In the genomic region with DNA sequence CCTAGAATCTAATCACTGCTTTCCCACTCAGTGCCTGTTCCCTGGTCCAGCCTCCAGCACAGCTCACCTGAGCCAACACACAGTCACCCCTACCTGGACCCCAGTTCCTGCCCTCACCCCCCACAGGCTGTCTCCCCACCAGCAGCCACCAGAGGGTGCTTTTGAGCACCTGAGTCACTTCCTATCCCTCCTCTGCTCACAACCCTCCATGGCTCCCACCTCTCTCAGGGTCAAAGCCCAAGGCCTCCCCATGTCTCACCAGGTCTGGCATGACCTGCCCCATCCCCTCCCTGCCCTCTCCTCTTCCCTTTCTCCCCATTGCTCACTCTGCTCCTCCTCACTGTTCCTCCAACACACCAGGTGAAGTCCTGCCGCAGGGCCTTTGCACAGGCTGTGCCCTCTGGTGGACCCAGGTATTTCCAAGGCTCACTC, we compare ENCODE assay signal across 8 cellular contexts. TPM values are rescaled to one million over a fixed set of nuclear protein-coding genes. Genes with fewer than 3 reads are reported as not detected.
DNase-seq lines count a peak whose midpoint lies in the region; ATAC-seq and TF ChIP-seq lines count a peak whose summit lies in the region.

No MANE protein-coding gene starts in this region.

- no peak overlapping the region for H3K4me3 ChIP-seq in left ventricle myocardium inferior

- H3K27me3 ChIP-seq in left ventricle myocardium inferior (ENCODE audit: low read depth) = no peaks in the 10 kb centered on the region

- no peaks in the 10 kb centered on the region for H3K9me3 Mint-ChIP-seq in activated T-helper 17 cell treated with anti-CD3 and anti-CD28 coated beads, Interleukin-2, amount 50 U/mL, for 72 hours

- peaks cover 5% of the 10 kb centered on the region for H3K4me1 Mint-ChIP-seq in activated T-helper 17 cell treated with anti-CD3 and anti-CD28 coated beads, Interleukin-2, amount 50 U/mL, for 72 hours

- no peaks in the 10 kb centered on the region for H3K9me3 ChIP-seq in left ventricle myocardium inferior (replicated peaks)

- DNase-seq in EH (ENCODE audit: low read depth) = peak; percentile 29
- peak; percentile 61 for DNase-seq in NCI-H69 (lab: John Stamatoyannopoulos, UW)
- no peak for DNase-seq in left ventricle myocardium inferior
- peak; percentile 35 to 49 (median 42) for DNase-seq in stimulated activated CD4-positive, alpha-beta T cell treated with anti-CD3 and anti-CD28 coated beads, TNF-alpha, amount 100 ng/mL, for 4 hours (ENCODE audit: low read depth in 3 of 3)
- no peak for DNase-seq in A172 (ENCODE audit: low spot score)
- no peak for DNase-seq in NCI-H128 (lab: John Stamatoyannopoulos, UW; ENCODE audit: unreplicated experiment)

- ATAC-seq in activated T-helper 17 cell treated with anti-CD3 and anti-CD28 coated beads, Interleukin-2, amount 50 U/mL, for 72 hours (replicated peaks) = peak; percentile 90
- no peak for ATAC-seq in GM19397 (IDR thresholded peaks at IDR 0.05; ENCODE audit: unreplicated experiment)

- no peaks in the 10 kb centered on the region for H3K36me3 ChIP-seq in left ventricle myocardium inferior

- H3K36me3 Mint-ChIP-seq in activated T-helper 17 cell treated with anti-CD3 and anti-CD28 coated beads, Interleukin-2, amount 50 U/mL, for 72 hours (ENCODE audit: low read depth) = no peaks in the 10 kb centered on the region

- H3K27ac ChIP-seq in left ventricle myocardium inferior (replicated peaks) = no peak overlapping the region

- peak; percentile 59 for TF ChIP-seq CTCF in left ventricle myocardium inferior (IDR thresholded peaks at IDR 0.05; ENCODE audit: borderline replicate concordance)

- intact Hi-C loops in left ventricle myocardium inferior (cut with micrococcal nuclease) = loop anchor here (5.0 kb wide), 1 partner anchor 72 kb away; no protein-coding TSS in a partner anchor

- peaks cover 7% of the 10 kb centered on the region for H3K27me3 Mint-ChIP-seq in activated T-helper 17 cell treated with anti-CD3 and anti-CD28 coated beads, Interleukin-2, amount 50 U/mL, for 72 hours

- no peaks in the 10 kb centered on the region for H3K4me1 ChIP-seq in left ventricle myocardium inferior

- H3K27ac Mint-ChIP-seq in activated T-helper 17 cell treated with anti-CD3 and anti-CD28 coated beads, Interleukin-2, amount 50 U/mL, for 72 hours = no peak overlapping the region

- no peak overlapping the region for H3K4me3 Mint-ChIP-seq in activated T-helper 17 cell treated with anti-CD3 and anti-CD28 coated beads, Interleukin-2, amount 50 U/mL, for 72 hours

RNA-seq across cellular contexts. Expression of gene DPP9, which starts 7.1 kb away (rescaled TPM):
- total RNA-seq in activated T-helper 17 cell treated with anti-CD3 and anti-CD28 coated beads, Interleukin-2, amount 50 U/mL, for 72 hours = 10 to 100 TPM; 52.3 to 90.9 TPM
- 52.5 TPM for total RNA-seq in left ventricle myocardium inferior
- 81.8 and 93.3 TPM in 2 replicates for total RNA-seq in A172 (2014; rRNA removed; shearing (Covaris generic))

Comparison
In these comparisons a context has a peak if more than half of its experiments do, and no peak if none do; other contexts are left out.
1. DNase-seq: peak in EH (single experiment), NCI-H69 (single experiment) and stimulated activated CD4-positive, alpha-beta T cell treated with anti-CD3 and anti-CD28 coated beads, TNF-alpha, amount 100 ng/mL, for 4 hours (3 of 3); none in left ventricle myocardium inferior (single experiment), A172 (single experiment) and NCI-H128 (single experiment).